9 cellular contexts compared by ENCODE assay signal in the genomic region with DNA sequence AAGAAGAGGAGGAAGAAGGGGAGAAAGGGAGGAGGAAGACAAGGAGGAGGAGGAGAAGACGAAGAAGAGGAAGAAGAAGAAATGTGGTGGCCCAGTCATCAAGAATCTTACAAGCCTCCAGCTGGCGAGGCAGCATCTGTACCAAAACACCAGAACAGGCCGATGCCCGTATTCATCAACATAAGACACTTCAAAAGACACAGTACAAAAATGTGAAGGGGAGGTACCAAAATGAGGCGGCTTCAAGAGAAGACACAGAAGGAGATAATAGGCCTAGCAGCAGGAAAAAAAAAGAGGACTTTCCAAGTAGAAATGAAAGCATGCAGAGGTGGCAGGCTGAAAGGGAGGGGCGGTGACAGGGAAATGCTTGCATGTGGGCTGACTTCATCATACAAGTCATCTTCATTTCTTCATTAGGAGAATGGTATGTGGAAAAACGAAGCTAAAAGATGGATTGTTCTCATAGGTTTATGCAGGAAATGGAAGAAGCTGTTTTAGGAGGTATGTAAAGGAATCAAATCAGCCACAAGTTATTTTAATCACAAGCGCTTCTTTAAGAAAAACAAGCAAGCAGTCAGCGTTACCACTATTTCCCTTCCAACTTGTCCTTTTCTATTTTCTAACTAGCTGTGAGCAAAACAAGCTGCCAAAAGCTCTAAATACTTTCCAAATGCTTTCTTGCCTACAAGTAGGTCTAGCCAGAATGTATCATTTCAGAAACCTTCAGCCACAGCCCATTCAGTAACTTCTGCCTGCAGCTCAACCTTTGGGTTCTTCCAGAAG.
DNase-seq lines count a peak whose midpoint lies in the region; ATAC-seq and TF ChIP-seq lines count a peak whose summit lies in the region.
"Had no signal": no experiment of that assay in that cellular context is flagged by ENCODE, and none has a peak within 500 bp of the region (broad histone marks: within the 10 kb centered on the region; RNA-seq: fewer than 3 reads in every experiment).

No MANE protein-coding gene starts in this region.

- H3K4me2 ChIP-seq in OCI-LY1 (ENCODE audit: low read length) = peak overlapping the region; percentile 65

- H3K4me3 ChIP-seq in ACC112 (ENCODE audit: low read depth, low read length) = peak overlapping the region; percentile 60
- peak overlapping the region; percentile 39 for H3K4me3 ChIP-seq in OCI-LY1 (ENCODE audit: low read depth, low read length, poor library complexity, severe bottlenecking)
- H3K4me3 ChIP-seq in mesodermal cell (ENCODE audit: extremely low read depth, insufficient read depth, low read length, poor library complexity, severe bottlenecking) = no peak overlapping the region

- H3F3A ChIP-seq in OCI-LY1 (ENCODE audit: insufficient read depth, low read length) = 0 out of 2 replicates have a peak, but pooled peaks cover 15% of the 10 kb centered on the region

- no peaks in the 10 kb centered on the region for H3K36me3 ChIP-seq in ACC112 (ENCODE audit: insufficient read depth, low read length)
- peaks cover 14% of the 10 kb centered on the region; the same call in 1 of the 2 replicates for H3K36me3 ChIP-seq in OCI-LY1 (ENCODE audit: insufficient read depth, low read length)
- peaks cover 75% of the 10 kb centered on the region for H3K36me3 ChIP-seq in mesodermal cell (ENCODE audit: control insufficient read depth, insufficient read depth, low read length)

- peak overlapping the region; percentile 60 for H3K27ac ChIP-seq in ACC112 (ENCODE audit: low read depth, low read length)
- peak overlapping the region; percentile 97 for H3K27ac ChIP-seq in OCI-LY1 (ENCODE audit: low read depth, low read length, poor library complexity, severe bottlenecking)
- H3K27ac ChIP-seq in mesodermal cell (ENCODE audit: low read depth, low read length, severe bottlenecking) = peak overlapping the region; percentile 24
- H3K27ac ChIP-seq: VCaP had no signal

- DNase-seq in brain pericyte (ENCODE audit: low read depth, low spot score) (peak; percentile 5), NCI-H2196 (lab: John Stamatoyannopoulos, UW; ENCODE audit: unreplicated experiment) (no peak), GDM1 (lab: John Stamatoyannopoulos, UW) (no peak), GOT3 (lab: John Stamatoyannopoulos, UW) (no peak)
- DNase-seq in stimulated activated naive CD8-positive, alpha-beta T cell treated with anti-CD3 and anti-CD28 coated beads, Interleukin-15, Interleukin-2, amounts not matched to agents 100 U/mL and 50 U/mL, for 24 hours = peak; percentile 40

- H2AFZ ChIP-seq in ACC112 (ENCODE audit: low read length, unreplicated experiment) (peak overlapping the region; percentile 64), OCI-LY1 (ENCODE audit: low read length) (no peak overlapping the region)

- H3K9ac ChIP-seq in OCI-LY1 (ENCODE audit: low read length) = peak overlapping the region; percentile 54

- H3K79me2 ChIP-seq in ACC112 (ENCODE audit: control insufficient read depth, insufficient read depth, low read length, unreplicated experiment) (no peaks in the 10 kb centered on the region), OCI-LY1 (ENCODE audit: insufficient read depth, low read length) (peaks cover 19% of the 10 kb centered on the region)

- no peaks in the 10 kb centered on the region for H4K20me1 ChIP-seq in OCI-LY1 (ENCODE audit: insufficient read depth, low read length)

- 83 to 97% methylated on average over 4 of the region's 9 CpGs for WGBS in mesodermal cell (ENCODE audit: insufficient coverage in 2 of 2), 2 experiments

- peak; percentile 60 for ATAC-seq in stimulated activated naive CD8-positive, alpha-beta T cell treated with anti-CD3 and anti-CD28 coated beads, Interleukin-15, Interleukin-2, amounts not matched to agents 100 U/mL and 50 U/mL, for 24 hours

- TF ChIP-seq CTCF in OCI-LY1 (IDR thresholded peaks at IDR 0.05; ENCODE audit: low read length) = no peak

- H3K9me3 ChIP-seq in OCI-LY1 (ENCODE audit: low read length) = no peaks in the 10 kb centered on the region
- H3K9me3 ChIP-seq in mesodermal cell (ENCODE audit: control insufficient read depth, low read length) = no peaks in the 10 kb centered on the region

- peaks cover 17% of the 10 kb centered on the region for H3K4me1 ChIP-seq in ACC112 (ENCODE audit: control insufficient read depth, insufficient read depth, low read length, unreplicated experiment)
- peaks cover 78% of the 10 kb centered on the region for H3K4me1 ChIP-seq in OCI-LY1 (ENCODE audit: insufficient read depth, low read length, severe bottlenecking)
- peaks cover 11% of the 10 kb centered on the region for H3K4me1 ChIP-seq in mesodermal cell (ENCODE audit: control insufficient read depth, insufficient read depth, low read length, poor library complexity, severe bottlenecking)

- no peaks in the 10 kb centered on the region for H3K27me3 ChIP-seq in ACC112 (ENCODE audit: insufficient read depth, low read length)
- no peaks in the 10 kb centered on the region for H3K27me3 ChIP-seq in OCI-LY1 (ENCODE audit: insufficient read depth, low read length)

- H3K9me2 ChIP-seq in OCI-LY1 (ENCODE audit: low read depth, low read length) = no peaks in the 10 kb centered on the region

Comparison
In these comparisons a context has a peak if more than half of its experiments do, and no peak if none do; other contexts are left out.
1. H3K27ac ChIP-seq: peak in every context shown above with its lines; median percentile 97 in OCI-LY1; 60 in ACC112; 24 in mesodermal cell.
2. DNase-seq: peak in brain pericyte (single experiment) and stimulated activated naive CD8-positive, alpha-beta T cell treated with anti-CD3 and anti-CD28 coated beads, Interleukin-15, Interleukin-2, amounts not matched to agents 100 U/mL and 50 U/mL, for 24 hours (single experiment); none in NCI-H2196 (single experiment), GDM1 (single experiment) and GOT3 (single experiment).